In the genomic region with DNA sequence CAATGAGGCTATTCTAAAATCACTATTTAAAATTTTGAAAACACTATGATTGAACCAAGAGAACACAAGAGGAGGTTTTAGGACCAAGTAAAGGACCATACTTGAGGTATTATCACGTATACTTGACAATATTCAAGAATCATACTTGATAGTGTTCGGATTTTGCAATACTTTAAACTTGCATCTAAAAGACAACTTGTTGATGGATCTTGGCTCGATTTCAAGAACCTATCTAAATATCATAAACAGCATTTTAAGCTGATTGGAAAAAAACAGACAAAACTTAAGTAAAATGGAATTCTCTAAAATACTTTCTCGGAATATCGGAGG, we compare ENCODE assay signal across 1 cellular context.
TF ChIP-seq lines count a peak whose summit lies in the region.

No MANE protein-coding gene starts in this region.

TF ChIP-seq in H1, 55 proteins besides CTCF, POLR2A, EP300 and RAD21:
- TF ChIP-seq, protein P1, sequence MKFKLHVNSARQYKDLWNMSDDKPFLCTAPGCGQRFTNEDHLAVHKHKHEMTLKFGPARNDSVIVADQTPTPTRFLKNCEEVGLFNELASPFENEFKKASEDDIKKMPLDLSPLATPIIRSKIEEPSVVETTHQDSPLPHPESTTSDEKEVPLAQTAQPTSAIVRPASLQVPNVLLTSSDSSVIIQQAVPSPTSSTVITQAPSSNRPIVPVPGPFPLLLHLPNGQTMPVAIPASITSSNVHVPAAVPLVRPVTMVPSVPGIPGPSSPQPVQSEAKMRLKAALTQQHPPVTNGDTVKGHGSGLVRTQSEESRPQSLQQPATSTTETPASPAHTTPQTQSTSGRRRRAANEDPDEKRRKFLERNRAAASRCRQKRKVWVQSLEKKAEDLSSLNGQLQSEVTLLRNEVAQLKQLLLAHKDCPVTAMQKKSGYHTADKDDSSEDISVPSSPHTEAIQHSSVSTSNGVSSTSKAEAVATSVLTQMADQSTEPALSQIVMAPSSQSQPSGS (IDR thresholded peaks at IDR 0.05; ENCODE audit: low read length), result no peak
- no peak for TF ChIP-seq CBX8 (IDR thresholded peaks at IDR 0.05; ENCODE audit: borderline replicate concordance, low read depth, low read length)
- no peak for TF ChIP-seq GABPA (IDR thresholded peaks at IDR 0.05; ENCODE audit: borderline replicate concordance, insufficient read depth, low read length)
- TF ChIP-seq RXRA (IDR thresholded peaks at IDR 0.05; ENCODE audit: insufficient read depth, low read depth, low read length), result no peak
- TF ChIP-seq, protein P2, sequence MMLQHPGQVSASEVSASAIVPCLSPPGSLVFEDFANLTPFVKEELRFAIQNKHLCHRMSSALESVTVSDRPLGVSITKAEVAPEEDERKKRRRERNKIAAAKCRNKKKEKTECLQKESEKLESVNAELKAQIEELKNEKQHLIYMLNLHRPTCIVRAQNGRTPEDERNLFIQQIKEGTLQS (IDR thresholded peaks at IDR 0.05; ENCODE audit: insufficient read depth, low read depth, low read length), result no peak
- TF ChIP-seq NANOG (IDR thresholded peaks at IDR 0.05; ENCODE audit: insufficient read depth, low read depth, low read length, poor library complexity, severe bottlenecking), result no peak
- no peak for TF ChIP-seq CHD2 (IDR thresholded peaks at IDR 0.05; ENCODE audit: low read length)
- no peak for TF ChIP-seq ASH2L (IDR thresholded peaks at IDR 0.05; ENCODE audit: low read length)
- TF ChIP-seq TAF1 (IDR thresholded peaks at IDR 0.05; ENCODE audit: low read depth, low read length), result no peak
- TF ChIP-seq CHD1 (IDR thresholded peaks at IDR 0.05; ENCODE audit: low read depth, low read length), result no peak
- no peak for TF ChIP-seq HDAC2 (IDR thresholded peaks at IDR 0.05; ENCODE audit: borderline replicate concordance in 1 of 2, low read depth in 2 of 2, low read length in 2 of 2)
- TF ChIP-seq TCF12 (IDR thresholded peaks at IDR 0.05; ENCODE audit: low read depth, low read length), result no peak
- TF ChIP-seq HDAC6 (IDR thresholded peaks at IDR 0.05; ENCODE audit: low read depth, low read length), result no peak
- TF ChIP-seq SP1 (IDR thresholded peaks at IDR 0.05; ENCODE audit: low read depth, low read length), result no peak
- no peak for TF ChIP-seq NRF1 (IDR thresholded peaks at IDR 0.05; ENCODE audit: low read depth, low read length)
- no peak for TF ChIP-seq FOSL1 (IDR thresholded peaks at IDR 0.05; ENCODE audit: insufficient read depth, low read depth, low read length)
- TF ChIP-seq BACH1 (IDR thresholded peaks at IDR 0.05; ENCODE audit: low read length), result no peak
